Comparison of ENCODE assay signal across 16 cellular contexts in genomic region chr19:38805180-38805579, GRCh38. TPM values are rescaled to one million over a fixed set of nuclear protein-coding genes. Genes with fewer than 3 reads are reported as not detected.
DNase-seq lines count a peak whose midpoint lies in the region; ATAC-seq and TF ChIP-seq lines count a peak whose summit lies in the region.
"Had no signal": no experiment of that assay in that cellular context is flagged by ENCODE, and none has a peak within 500 bp of the region (broad histone marks: within the 10 kb centered on the region; RNA-seq: fewer than 3 reads in every experiment).

No MANE protein-coding gene starts in this region.

- no peaks in the 10 kb centered on the region for H3K79me2 ChIP-seq in osteoblast (ENCODE audit: insufficient read depth, low read length)

- H3K27me3 ChIP-seq in osteoblast (ENCODE audit: insufficient read depth, low read length), result no peaks in the 10 kb centered on the region

- no peak overlapping the region for H3K4me3 ChIP-seq in osteoblast (ENCODE audit: insufficient read depth, low read length)

- ATAC-seq in activated T-cell treated with anti-CD3 and anti-CD28 coated beads, Interleukin-2, amount 50 U/mL, for 72 hours (replicated peaks in 1 of 2), result peak; percentile 24 to 39
- no peak for ATAC-seq in activated T-cell treated with anti-CD3 and anti-CD28 coated beads, Interleukin-2, amount 50 U/mL, for 4 hours
- ATAC-seq in GM21576 (IDR thresholded peaks at IDR 0.05; ENCODE audit: unreplicated experiment), result no peak
- ATAC-seq in HG03025 (IDR thresholded peaks at IDR 0.05; ENCODE audit: low FRiP score, unreplicated experiment), result no peak
- ATAC-seq: SK-N-SH treated with all-trans-retinoic acid at 6 μM for 48 hours had no signal

- no peaks in the 10 kb centered on the region for H3K36me3 ChIP-seq in osteoblast (ENCODE audit: insufficient read depth, low read length)

- H3K36me3 Mint-ChIP-seq in activated T-cell treated with anti-CD3 and anti-CD28 coated beads, Interleukin-2, amount 50 U/mL, for 72 hours (ENCODE audit: insufficient read depth in 2 of 2), result no peaks in the 10 kb centered on the region
- H3K36me3 Mint-ChIP-seq in activated T-cell treated with anti-CD3 and anti-CD28 coated beads, Interleukin-2, amount 50 U/mL, for 4 hours (ENCODE audit: insufficient read depth), result no peaks in the 10 kb centered on the region

- no peak overlapping the region for H3K27ac ChIP-seq in osteoblast (ENCODE audit: low read depth, low read length)

- peaks cover 5% of the 10 kb centered on the region for H3K4me1 Mint-ChIP-seq in activated T-cell treated with anti-CD3 and anti-CD28 coated beads, Interleukin-2, amount 50 U/mL, for 72 hours (ENCODE audit: low read depth)
- peaks cover 4% of the 10 kb centered on the region for H3K4me1 Mint-ChIP-seq in activated T-cell treated with anti-CD3 and anti-CD28 coated beads, Interleukin-2, amount 50 U/mL, for 4 hours (ENCODE audit: low read depth)

- no peak for TF ChIP-seq CTCF in osteoblast (IDR thresholded peaks at IDR 0.05; ENCODE audit: extremely low read depth, low read depth, low read length)

- H3K4me1 ChIP-seq in osteoblast (ENCODE audit: insufficient read depth, low read length), result no peaks in the 10 kb centered on the region

- H4K20me1 ChIP-seq in osteoblast (ENCODE audit: insufficient read depth, low read length), result no peaks in the 10 kb centered on the region

- no peak for DNase-seq in activated T-cell treated with anti-CD3 and anti-CD28 coated beads, Interleukin-2, amount 50 U/mL, for 72 hours
- no peak for DNase-seq in activated T-cell treated with anti-CD3 and anti-CD28 coated beads, Interleukin-2, amount 50 U/mL, for 4 hours
- peak; percentile 28 for DNase-seq in HT1080 (ENCODE audit: low read depth)
- DNase-seq in dermis blood vessel endothelial cell, result peak; percentile 56
- peak; percentile 79 for DNase-seq in osteoblast (ENCODE audit: insufficient read length, low spot score, missing footprints)
- DNase-seq in mesenteric fat pad (ENCODE audit: low spot score), result no peak
- DNase-seq: activated CD4-positive, CD25-positive, alpha-beta regulatory T cell treated with anti-CD3 and anti-CD28 coated beads, Interleukin-2, amount 50 U/mL, for 72 hours; activated gamma-delta T cell treated with Interleukin-2 at 50 U/mL for 16 hours; DMS79; MM.1S had no signal

- H2AFZ ChIP-seq in osteoblast (ENCODE audit: low read length), result peak overlapping the region; percentile 15

- no peak overlapping the region for H3K27ac Mint-ChIP-seq in activated T-cell treated with anti-CD3 and anti-CD28 coated beads, Interleukin-2, amount 50 U/mL, for 72 hours

- no peak overlapping the region for H3K4me3 Mint-ChIP-seq in activated T-cell treated with anti-CD3 and anti-CD28 coated beads, Interleukin-2, amount 50 U/mL, for 72 hours
- H3K4me3 Mint-ChIP-seq in activated T-cell treated with anti-CD3 and anti-CD28 coated beads, Interleukin-2, amount 50 U/mL, for 4 hours, result no peak overlapping the region
- H3K4me3 Mint-ChIP-seq: central memory CD8-positive, alpha-beta T cell had no signal

- H3K9me3 ChIP-seq in osteoblast (ENCODE audit: low read depth, low read length), result no peaks in the 10 kb centered on the region

- no peaks in the 10 kb centered on the region for H3K9me3 Mint-ChIP-seq in activated T-cell treated with anti-CD3 and anti-CD28 coated beads, Interleukin-2, amount 50 U/mL, for 72 hours
- no peaks in the 10 kb centered on the region for H3K9me3 Mint-ChIP-seq in activated T-cell treated with anti-CD3 and anti-CD28 coated beads, Interleukin-2, amount 50 U/mL, for 4 hours
- H3K9me3 Mint-ChIP-seq: central memory CD8-positive, alpha-beta T cell had no signal

- H3K27me3 Mint-ChIP-seq in activated T-cell treated with anti-CD3 and anti-CD28 coated beads, Interleukin-2, amount 50 U/mL, for 72 hours (ENCODE audit: low read depth), result no peaks in the 10 kb centered on the region
- H3K27me3 Mint-ChIP-seq in activated T-cell treated with anti-CD3 and anti-CD28 coated beads, Interleukin-2, amount 50 U/mL, for 4 hours (ENCODE audit: low read depth), result no peaks in the 10 kb centered on the region
- H3K27me3 Mint-ChIP-seq: central memory CD8-positive, alpha-beta T cell had no signal

- H3K4me2 ChIP-seq in osteoblast (ENCODE audit: insufficient read depth, low read length), result no peak overlapping the region

RNA-seq across cellular contexts. Expression of gene LGALS4, which starts 7.6 kb away (rescaled TPM):
- 1 to 10 TPM; 2.3 to 4.1 TPM for total RNA-seq in activated T-cell treated with anti-CD3 and anti-CD28 coated beads, Interleukin-2, amount 50 U/mL, for 72 hours
- 1 to 10 TPM; 1.7 to 2.7 (median 2.2) TPM for total RNA-seq in activated T-cell treated with anti-CD3 and anti-CD28 coated beads, Interleukin-2, amount 50 U/mL, for 4 hours
- 0.11 TPM in 1 of 2 replicates, not detected in the other for total RNA-seq in HT1080 (2014; rRNA removed; shearing (Covaris generic))
- polyA plus RNA-seq in HT1080 (2015; cell fraction: cytosol; rRNA removed), result not detected in 2 replicates
- polyA plus RNA-seq in HT1080 (2015; cell fraction: nucleus; rRNA removed), result not detected in 2 replicates
- total RNA-seq in dermis blood vessel endothelial cell (not detected in 2 replicates), osteoblast (not detected in 2 replicates), mesenteric fat pad (3.5 TPM)
- total RNA-seq: epithelial cell of proximal tubule had no signal

RNA-seq across cellular contexts. Expression of gene LGALS7B, which starts 16.2 kb away (rescaled TPM):
- not detected for total RNA-seq in activated T-cell treated with anti-CD3 and anti-CD28 coated beads, Interleukin-2, amount 50 U/mL, for 72 hours
- total RNA-seq in activated T-cell treated with anti-CD3 and anti-CD28 coated beads, Interleukin-2, amount 50 U/mL, for 4 hours, result not detected
- 1.7 TPM in 1 of 2 replicates, not detected in the other for total RNA-seq in HT1080 (2014; rRNA removed; shearing (Covaris generic))
- polyA plus RNA-seq in HT1080 (2015; cell fraction: cytosol; rRNA removed), result not detected in 2 replicates
- polyA plus RNA-seq in HT1080 (2015; cell fraction: nucleus; rRNA removed), result not detected in 2 replicates
- total RNA-seq in dermis blood vessel endothelial cell, result 1.4 TPM in 1 of 2 replicates, not detected in the other
- total RNA-seq in osteoblast, result not detected in 2 replicates
- total RNA-seq in mesenteric fat pad, result not detected
- total RNA-seq: posterior vena cava had no signal

RNA-seq across cellular contexts. Expression of gene ECH1, which starts 26.4 kb away (rescaled TPM):
- total RNA-seq in activated T-cell treated with anti-CD3 and anti-CD28 coated beads, Interleukin-2, amount 50 U/mL, for 72 hours, result 100 to 1,000 TPM; 183 to 210 TPM
- total RNA-seq in activated T-cell treated with anti-CD3 and anti-CD28 coated beads, Interleukin-2, amount 50 U/mL, for 4 hours, result 100 to 1,000 TPM in 2 of 3 donors, 10 to 100 TPM in 1; 91.1 to 109 (median 108) TPM
- total RNA-seq in HT1080 (2014; rRNA removed; shearing (Covaris generic)), result 15.0 and 31.0 TPM in 2 replicates
- polyA plus RNA-seq in HT1080 (2015; cell fraction: cytosol; rRNA removed), result 53.8 and 55.6 TPM in 2 replicates
- 41.9 and 48.1 TPM in 2 replicates for polyA plus RNA-seq in HT1080 (2015; cell fraction: nucleus; rRNA removed)
- total RNA-seq in dermis blood vessel endothelial cell (27.6 and 32.0 TPM in 2 replicates), osteoblast (35.1 and 36.9 TPM in 2 replicates), mesenteric fat pad (302 TPM)

RNA-seq across cellular contexts. Expression of gene LGALS7, which starts 31.9 kb away (rescaled TPM):
- total RNA-seq in activated T-cell treated with anti-CD3 and anti-CD28 coated beads, Interleukin-2, amount 50 U/mL, for 72 hours, result not detected
- total RNA-seq in activated T-cell treated with anti-CD3 and anti-CD28 coated beads, Interleukin-2, amount 50 U/mL, for 4 hours, result not detected
- total RNA-seq in HT1080 (2014; rRNA removed; shearing (Covaris generic)), result not detected in 2 replicates
- not detected in 2 replicates for polyA plus RNA-seq in HT1080 (2015; cell fraction: cytosol; rRNA removed)
- polyA plus RNA-seq in HT1080 (2015; cell fraction: nucleus; rRNA removed), result not detected in 2 replicates
- total RNA-seq in dermis blood vessel endothelial cell (not detected in 2 replicates), osteoblast (not detected in 2 replicates), mesenteric fat pad (not detected)
- total RNA-seq: epithelial cell of proximal tubule, posterior vena cava had no signal

RNA-seq across cellular contexts. Expression of gene HNRNPL, which starts 44.6 kb away (rescaled TPM):
- 100 to 1,000 TPM; 427 to 457 TPM for total RNA-seq in activated T-cell treated with anti-CD3 and anti-CD28 coated beads, Interleukin-2, amount 50 U/mL, for 72 hours
- total RNA-seq in activated T-cell treated with anti-CD3 and anti-CD28 coated beads, Interleukin-2, amount 50 U/mL, for 4 hours, result 100 to 1,000 TPM; 679 to 736 (median 698) TPM
- 419 and 531 TPM in 2 replicates for total RNA-seq in HT1080 (2014; rRNA removed; shearing (Covaris generic))
- 336 and 373 TPM in 2 replicates for polyA plus RNA-seq in HT1080 (2015; cell fraction: cytosol; rRNA removed)
- polyA plus RNA-seq in HT1080 (2015; cell fraction: nucleus; rRNA removed), result 497 and 507 TPM in 2 replicates
- total RNA-seq in dermis blood vessel endothelial cell, result 293 and 327 TPM in 2 replicates
- total RNA-seq in osteoblast, result 188 and 201 TPM in 2 replicates
- total RNA-seq in mesenteric fat pad, result 231 TPM

Comparison
In these comparisons a context has a peak if more than half of its experiments do, and no peak if none do; other contexts are left out.
1. ATAC-seq: peak in activated T-cell treated with anti-CD3 and anti-CD28 coated beads, Interleukin-2, amount 50 U/mL, for 72 hours (2 of 2); none in activated T-cell treated with anti-CD3 and anti-CD28 coated beads, Interleukin-2, amount 50 U/mL, for 4 hours (0 of 2), GM21576 (single experiment) and HG03025 (single experiment).
2. DNase-seq: peak in HT1080 (single experiment), dermis blood vessel endothelial cell (single experiment) and osteoblast (single experiment); none in activated T-cell treated with anti-CD3 and anti-CD28 coated beads, Interleukin-2, amount 50 U/mL, for 72 hours (0 of 2), activated T-cell treated with anti-CD3 and anti-CD28 coated beads, Interleukin-2, amount 50 U/mL, for 4 hours (single experiment) and mesenteric fat pad (single experiment).